In the genomic region with DNA sequence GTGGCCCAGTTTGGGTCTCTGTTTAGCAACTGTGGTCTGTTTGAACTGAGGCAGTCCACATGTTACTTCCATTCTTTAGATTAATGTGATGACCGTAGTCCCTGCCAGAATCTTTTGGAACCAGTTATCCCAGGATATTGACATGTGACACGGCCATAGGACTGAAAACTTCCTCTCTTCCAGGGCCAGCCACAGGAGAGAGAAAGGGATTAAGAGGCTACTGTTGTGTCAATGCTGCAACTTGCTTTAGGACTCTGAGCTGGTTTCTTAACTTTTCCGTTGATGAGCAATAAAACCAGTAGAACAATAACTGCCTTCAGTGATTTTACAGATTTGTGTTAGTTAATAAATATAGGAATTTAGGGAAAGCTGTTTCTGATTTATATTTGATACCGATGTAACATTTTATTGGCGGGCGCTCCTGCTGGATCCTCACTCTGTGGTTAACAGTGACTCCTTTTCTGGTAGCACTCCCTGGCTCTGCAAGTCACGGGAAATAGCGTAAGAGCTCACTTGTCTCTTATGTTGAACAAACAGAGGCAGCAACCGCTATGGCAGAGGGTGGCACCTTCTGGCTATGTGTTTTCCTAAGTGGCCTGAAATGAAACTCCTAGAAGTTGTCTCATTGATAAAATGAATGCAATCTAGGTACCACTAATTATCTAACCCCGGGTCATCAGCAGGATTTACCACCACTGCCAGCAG, we compare ENCODE assay signal across 14 cellular contexts. TPM values are rescaled to one million over a fixed set of nuclear protein-coding genes. Genes with fewer than 3 reads are reported as not detected.
DNase-seq lines count a peak whose midpoint lies in the region; ATAC-seq, FAIRE-seq and TF ChIP-seq lines count a peak whose summit lies in the region.
"Had no signal": no experiment of that assay in that cellular context is flagged by ENCODE, and none has a peak within 500 bp of the region (broad histone marks: within the 10 kb centered on the region; RNA-seq: fewer than 3 reads in every experiment).

No MANE protein-coding gene starts in this region.

- H3K79me2 ChIP-seq in osteoblast (ENCODE audit: insufficient read depth, low read length): no peaks in the 10 kb centered on the region

- H3K4me1 ChIP-seq in osteoblast (ENCODE audit: insufficient read depth, low read length): peaks cover 6% of the 10 kb centered on the region

- H3K27me3 ChIP-seq in osteoblast (ENCODE audit: insufficient read depth, low read length): no peaks in the 10 kb centered on the region

- H3K4me2 ChIP-seq in osteoblast (ENCODE audit: insufficient read depth, low read length): peak overlapping the region; percentile 60

- H3K36me3 ChIP-seq in osteoblast (ENCODE audit: insufficient read depth, low read length): no peaks in the 10 kb centered on the region

- H3K27ac ChIP-seq in osteoblast (ENCODE audit: low read depth, low read length): no peak overlapping the region
- H3K27ac ChIP-seq: skin epidermis had no signal

- peak; percentile 90 for FAIRE-seq in RCC 7860 (lab: Jason Lieb, UNC)

- TF ChIP-seq CTCF in fibroblast of mammary gland (conservative IDR thresholded peaks at IDR 0.05; ENCODE audit: control insufficient read depth, insufficient read depth, low read depth, low read length) (no peak), osteoblast (IDR thresholded peaks at IDR 0.05; ENCODE audit: extremely low read depth, low read depth, low read length) (no peak)

- ATAC-seq in HG02759 (IDR thresholded peaks at IDR 0.05; ENCODE audit: unreplicated experiment): no peak
- no peak for ATAC-seq in HG02938 (IDR thresholded peaks at IDR 0.05; ENCODE audit: unreplicated experiment)
- ATAC-seq: activated T-helper 17 cell treated with anti-CD3 and anti-CD28 coated beads, Interleukin-2, amount 50 U/mL, for 72 hours; HCT116 had no signal

- H3K9me3 ChIP-seq in osteoblast (ENCODE audit: low read depth, low read length): no peaks in the 10 kb centered on the region

- H4K20me1 ChIP-seq in osteoblast (ENCODE audit: insufficient read depth, low read length): no peaks in the 10 kb centered on the region

- peak overlapping the region; percentile 83 for H2AFZ ChIP-seq in osteoblast (ENCODE audit: low read length)

- peak; percentile 51 for DNase-seq in Daoy (ENCODE audit: low read depth)
- DNase-seq in RCC 7860 (ENCODE audit: low spot score): peak; percentile 78
- peak; percentile 35 for DNase-seq in fibroblast of mammary gland (ENCODE audit: low read depth)
- peak; percentile 81 for DNase-seq in osteoblast (ENCODE audit: insufficient read length, low spot score, missing footprints)
- DNase-seq in NCI-H446 (lab: John Stamatoyannopoulos, UW): no peak
- DNase-seq: activated CD4-positive, alpha-beta T cell treated with anti-CD3 and anti-CD28 coated beads, Interleukin-2, amount 50 U/mL, for 4 hours; MM.1S; NCI-H2227 treated with DMSO at 0.1 percent for 48 hours; T-helper 2 cell had no signal

- H3K4me3 ChIP-seq in fibroblast of mammary gland (ENCODE audit: control insufficient read depth, low read depth, low read length) (no peak overlapping the region), osteoblast (ENCODE audit: insufficient read depth, low read length) (no peak overlapping the region)
- H3K4me3 ChIP-seq: skin epidermis had no signal

RNA-seq across cellular contexts. Expression of a gene that starts 2.5 kb away (rescaled TPM):
- 33.9 and 40.5 TPM in 2 replicates for total RNA-seq in Daoy (2014; rRNA removed; shearing (Covaris generic))
- total RNA-seq in osteoblast: 59.0 and 68.4 TPM in 2 replicates
- total RNA-seq: activated T-helper 17 cell treated with anti-CD3 and anti-CD28 coated beads, Interleukin-2, amount 50 U/mL, for 72 hours had no signal

Comparison
In these comparisons a context has a peak if more than half of its experiments do, and no peak if none do; other contexts are left out.
1. DNase-seq: peak in Daoy (single experiment), RCC 7860 (single experiment), fibroblast of mammary gland (single experiment) and osteoblast (single experiment); none in NCI-H446 (0 of 2).